Comparison of ENCODE assay signal across 22 cellular contexts in the genomic region with DNA sequence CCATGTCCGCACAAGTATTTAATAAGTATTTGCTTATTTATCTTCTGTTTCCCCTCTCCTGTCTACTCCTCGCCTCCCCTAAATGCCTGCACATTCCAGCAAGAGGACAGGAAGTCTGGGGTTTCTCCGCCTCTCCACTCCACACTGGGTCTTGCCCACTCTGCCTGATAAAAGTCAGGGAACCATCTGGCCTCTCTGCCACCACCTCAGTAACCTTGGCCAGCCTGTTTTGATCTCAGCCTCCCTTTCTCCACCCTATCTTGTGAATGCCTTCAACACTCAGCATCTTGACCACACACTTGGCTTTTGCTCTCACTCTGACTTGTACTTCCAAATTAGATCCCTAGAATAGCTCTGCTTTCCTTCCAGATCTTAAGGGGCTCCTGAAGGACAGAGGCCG.
A peak's percentile ranks its signal among the peaks of the same experiment; 100 is the strongest.
DNase-seq lines count a peak whose midpoint lies in the region; ATAC-seq, FAIRE-seq and TF ChIP-seq lines count a peak whose summit lies in the region.
"Had no signal": no experiment of that assay in that cellular context is flagged by ENCODE, and none has a peak within 500 bp of the region (broad histone marks: within the 10 kb centered on the region; RNA-seq: fewer than 3 reads in every experiment).

No MANE protein-coding gene starts in this region.

- FAIRE-seq in keratinocyte (lab: Jason Lieb, UNC) = peak; percentile 20
- FAIRE-seq: endothelial cell of umbilical vein, GM18507 had no signal

- ATAC-seq in RWPE2 (ENCODE audit: low read depth) (no peak), GM18907 (IDR thresholded peaks at IDR 0.05; ENCODE audit: unreplicated experiment) (no peak), GM19463 (IDR thresholded peaks at IDR 0.05; ENCODE audit: unreplicated experiment) (no peak)

- TF ChIP-seq CTCF in RWPE2 (IDR thresholded peaks at IDR 0.05; ENCODE audit: poor library complexity, severe bottlenecking) = no peak
- no peak for TF ChIP-seq CTCF in choroid plexus epithelial cell (conservative IDR thresholded peaks at IDR 0.05; ENCODE audit: low read depth, low read length)
- TF ChIP-seq CTCF in keratinocyte (optimal IDR thresholded peaks at IDR 0.05 in 1 of 3, IDR thresholded peaks at IDR 0.05 in 1 of 3, conservative IDR thresholded peaks at IDR 0.05 in 1 of 3; ENCODE audit: extremely low read depth in 1 of 3, insufficient read depth in 2 of 3, low read length in 3 of 3) = no peak
- no peak for TF ChIP-seq CTCF in tibial artery (IDR thresholded peaks at IDR 0.05)

- H3K79me2 ChIP-seq in keratinocyte (ENCODE audit: control insufficient read depth, insufficient read depth, low read length) = no peaks in the 10 kb centered on the region

- DNase-seq in RWPE2 (ENCODE audit: low spot score) (no peak), choroid plexus epithelial cell (ENCODE audit: low read depth) (peak; percentile 49), keratinocyte (ENCODE audit: low read depth, low spot score) (no peak), tibial artery (no peak), germinal center (ENCODE audit: low spot score) (no peak)
- DNase-seq: activated CD4-positive, alpha-beta memory T cell treated with anti-CD3 and anti-CD28 coated beads, Interleukin-2, amount 10 ng/mL, durations not matched to agents 7 days and 5 days; DMS153; head of caudate nucleus; HFFc6; islet precursor cell; midbrain; MV-4-11; NCI-H2029; NCI-H526 treated with DMSO at 0.1 percent for 48 hours; OCI-M1; stimulated activated CD4-positive, alpha-beta T cell treated with anti-CD3 and anti-CD28 coated beads, Interleukin-4, amount 100 ng/mL, for 1 hour had no signal

- no peak overlapping the region for H3K9ac ChIP-seq in keratinocyte (ENCODE audit: control insufficient read depth, extremely low read depth, insufficient read depth, low read length)
- H3K9ac ChIP-seq: BLaER1 treated with 17β-estradiol and CSF1 and Interleukin-3, amounts not matched to agents 10 nM and 100 nM had no signal

- H2AFZ ChIP-seq in keratinocyte (ENCODE audit: control insufficient read depth, low read length) = no peak overlapping the region

- dilution Hi-C loops in keratinocyte (cut with MboI; ENCODE audit: extremely low pct_ligation_motif_present, low sequenced_read_pairs) = no loop called here

- no peak overlapping the region for H3K4me2 ChIP-seq in keratinocyte (ENCODE audit: control insufficient read depth, extremely low read depth, insufficient read depth, low read depth, low read length)
- H3K4me2 ChIP-seq: BLaER1 treated with 17β-estradiol and CSF1 and Interleukin-3, amounts not matched to agents 10 nM and 100 nM had no signal

- H3K27ac ChIP-seq in RWPE2 (ENCODE audit: poor library complexity, severe bottlenecking) (peak overlapping the region; percentile 92), keratinocyte (ENCODE audit: control insufficient read depth, insufficient read depth, low read length) (no peak overlapping the region), tibial artery (peak overlapping the region; percentile 76 to 83)
- H3K27ac ChIP-seq: BLaER1 treated with 17β-estradiol and CSF1 and Interleukin-3, amounts not matched to agents 10 nM and 100 nM; SK-N-MC had no signal

- H3K27me3 ChIP-seq in RWPE2 (ENCODE audit: insufficient read depth, poor library complexity, severe bottlenecking) (no peaks in the 10 kb centered on the region), keratinocyte (ENCODE audit: control insufficient read depth, extremely low read depth, insufficient read depth, low read length) (no peaks in the 10 kb centered on the region), tibial artery (no peaks in the 10 kb centered on the region)
- H3K27me3 ChIP-seq: BLaER1 treated with 17β-estradiol and CSF1 and Interleukin-3, amounts not matched to agents 10 nM and 100 nM had no signal

- H3K9me3 ChIP-seq in RWPE2 (ENCODE audit: severe bottlenecking) (no peaks in the 10 kb centered on the region), keratinocyte (ENCODE audit: control insufficient read depth, low read depth, low read length) (no peaks in the 10 kb centered on the region), tibial artery (no peaks in the 10 kb centered on the region)
- H3K9me3 ChIP-seq: BLaER1 treated with 17β-estradiol and CSF1 and Interleukin-3, amounts not matched to agents 10 nM and 100 nM had no signal

- intact Hi-C loops in tibial artery (cut with DNase I; ENCODE audit: low total_unique reads) = loop anchor here (5.0 kb wide), 1 partner anchor 56 kb away; no protein-coding TSS in a partner anchor

- H3K36me3 ChIP-seq in RWPE2 (ENCODE audit: low read depth) (no peaks in the 10 kb centered on the region), keratinocyte (ENCODE audit: control insufficient read depth in 2 of 2, extremely low read depth in 1 of 2, insufficient read depth in 2 of 2, low read length in 2 of 2) (no peaks in the 10 kb centered on the region), tibial artery (no peaks in the 10 kb centered on the region)
- H3K36me3 ChIP-seq: BLaER1 treated with 17β-estradiol and CSF1 and Interleukin-3, amounts not matched to agents 10 nM and 100 nM had no signal

- H3K4me1 ChIP-seq in RWPE2 (ENCODE audit: insufficient read depth, poor library complexity, severe bottlenecking) (peaks cover 40% of the 10 kb centered on the region), keratinocyte (ENCODE audit: control insufficient read depth, extremely low read depth, insufficient read depth, low read length) (peaks cover 40% of the 10 kb centered on the region), tibial artery (peaks cover 0 to 98% (median 61%) of the 10 kb centered on the region in 4 donors)
- H3K4me1 ChIP-seq: BLaER1 treated with 17β-estradiol and CSF1 and Interleukin-3, amounts not matched to agents 10 nM and 100 nM had no signal

- H3K9me1 ChIP-seq in keratinocyte (ENCODE audit: control insufficient read depth, extremely low read depth, insufficient read depth, low read length) = no peaks in the 10 kb centered on the region

- no peaks in the 10 kb centered on the region for H4K20me1 ChIP-seq in keratinocyte (ENCODE audit: control insufficient read depth, extremely low read depth, insufficient read depth, low read length)
- H4K20me1 ChIP-seq: BLaER1 treated with 17β-estradiol and CSF1 and Interleukin-3, amounts not matched to agents 10 nM and 100 nM had no signal

- H3K4me3 ChIP-seq in RWPE2 (ENCODE audit: severe bottlenecking) (no peak overlapping the region), choroid plexus epithelial cell (ENCODE audit: low read depth, low read length) (no peak overlapping the region), keratinocyte (ENCODE audit: control insufficient read depth in 2 of 3, extremely low read depth in 1 of 3, insufficient read depth in 2 of 3, low read depth in 1 of 3, low read length in 3 of 3) (no peak overlapping the region), tibial artery (no peak overlapping the region)
- H3K4me3 ChIP-seq: BLaER1 treated with 17β-estradiol and CSF1 and Interleukin-3, amounts not matched to agents 10 nM and 100 nM; SK-N-MC had no signal
